Comparison of ENCODE assay signal across 16 cellular contexts in the genomic region with DNA sequence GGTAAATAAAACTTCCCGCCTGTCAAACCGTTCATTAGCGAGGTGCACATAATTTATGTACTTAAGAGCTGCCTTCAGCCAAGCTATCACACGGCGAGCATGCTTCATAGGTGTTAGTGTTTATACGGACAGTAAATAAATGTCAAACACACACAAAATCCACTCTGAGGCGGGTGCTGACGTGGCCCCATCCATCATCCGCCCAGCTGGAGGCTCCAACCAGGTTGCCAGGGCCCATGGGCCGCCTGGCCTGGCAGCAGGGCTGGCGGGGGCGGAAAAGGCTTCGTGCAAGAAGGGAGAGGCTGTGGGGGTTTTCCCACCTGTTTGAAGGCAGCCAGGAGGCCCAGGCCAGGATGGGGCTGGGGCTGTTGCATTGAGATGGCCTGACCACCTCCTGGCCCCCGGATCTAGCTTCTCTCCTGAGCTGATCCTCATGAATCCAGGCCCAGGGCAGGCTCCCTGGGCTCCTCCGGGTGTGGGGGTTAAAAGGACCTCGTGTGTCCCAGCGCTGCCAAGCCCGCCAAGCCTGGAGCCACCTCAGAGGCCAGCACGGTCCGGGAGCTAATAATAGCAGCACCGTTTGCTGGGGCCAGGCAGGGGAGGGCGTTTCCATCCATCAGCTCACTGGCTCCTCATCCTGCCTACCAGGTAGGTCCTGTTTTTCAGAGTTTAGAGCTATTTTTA. TPM values are rescaled to one million over a fixed set of nuclear protein-coding genes. Genes with fewer than 3 reads are reported as not detected.
DNase-seq lines count a peak whose midpoint lies in the region; ATAC-seq and TF ChIP-seq lines count a peak whose summit lies in the region.
"Had no signal": no experiment of that assay in that cellular context is flagged by ENCODE, and none has a peak within 500 bp of the region (broad histone marks: within the 10 kb centered on the region; RNA-seq: fewer than 3 reads in every experiment).

No MANE protein-coding gene starts in this region.

- H3K9me3 ChIP-seq in right cardiac atrium (ENCODE audit: control insufficient read depth, low read length) (no peaks in the 10 kb centered on the region), right lobe of liver (no peaks in the 10 kb centered on the region)

- peak; percentile 68 to 73 for ATAC-seq in right cardiac atrium
- no peak for ATAC-seq in GM18861 (IDR thresholded peaks at IDR 0.05; ENCODE audit: unreplicated experiment)
- no peak for ATAC-seq in right lobe of liver
- ATAC-seq: natural killer cell had no signal

- intact Hi-C loops in right cardiac atrium (cut with DNase I) (no loop called here), right lobe of liver (cut with DNase I) (no loop called here)

- CTCF ChIA-PET in HEK293T (lab: Yijun Ruan, JAX), result interaction anchor here (0.5 to 1.3 kb wide), 3 partner anchors 31 to 230 kb away, joined by 3 read pairs; no protein-coding TSS in a partner anchor

- no peak for TF ChIP-seq CTCF in right lobe of liver (IDR thresholded peaks at IDR 0.05)

- H3K4me1 ChIP-seq in right cardiac atrium (ENCODE audit: control insufficient read depth, insufficient read depth, low read length), result no peaks in the 10 kb centered on the region
- no peaks in the 10 kb centered on the region for H3K4me1 ChIP-seq in right lobe of liver

- H3K36me3 ChIP-seq in right lobe of liver, result no peaks in the 10 kb centered on the region

- no peak overlapping the region for H3K27ac ChIP-seq in right cardiac atrium (ENCODE audit: low read length)
- no peak overlapping the region for H3K27ac ChIP-seq in right lobe of liver

- no peak for TF ChIP-seq POLR2A in right lobe of liver (IDR thresholded peaks at IDR 0.05)

- DNase-seq in A172 (ENCODE audit: low spot score), result peak; percentile 21
- no peak for DNase-seq in HEK293T (ENCODE audit: extremely low spot score)
- DNase-seq in RPMI8226, result peak; percentile 74
- peak; percentile 29 to 78 (median 66) for DNase-seq in right cardiac atrium
- DNase-seq in right lobe of liver, result no peak
- DNase-seq in NCI-H2196 (lab: John Stamatoyannopoulos, UW; ENCODE audit: unreplicated experiment), result no peak
- no peak for DNase-seq in ureter (ENCODE audit: low spot score)
- DNase-seq: activated naive CD4-positive, alpha-beta T cell treated with anti-CD3 and anti-CD28 coated beads, Interleukin-2, amount 50 U/mL, for 16 hours; activated T-cell treated with anti-CD3 and anti-CD28 coated beads for 4 hours; mammary epithelial cell; natural killer cell; stimulated activated CD4-positive, alpha-beta T cell treated with anti-CD3 and anti-CD28 coated beads, Interleukin-1b, Interleukin-23, amount 100 ng/mL, for 48 hours had no signal

- POLR2A ChIA-PET in HEK293T (lab: Yijun Ruan, JAX), result no interaction called here

- no peak overlapping the region for H3K4me3 ChIP-seq in right cardiac atrium (ENCODE audit: low read length)
- H3K4me3 ChIP-seq in right lobe of liver, result no peak overlapping the region

- WGBS in right cardiac atrium, result 56% methylated on average over 22 of the region's 22 CpGs
- 78% methylated on average over 5 of the region's 22 CpGs for WGBS in right lobe of liver (ENCODE audit: insufficient coverage, low coverage, low lambda C conversion rate, missing lambda C conversion rate)

- no peaks in the 10 kb centered on the region for H3K27me3 ChIP-seq in right cardiac atrium (ENCODE audit: control insufficient read depth, insufficient read depth)
- no peaks in the 10 kb centered on the region for H3K27me3 ChIP-seq in right lobe of liver

TF ChIP-seq in HEK293T, 16 proteins besides CTCF, POLR2A, EP300 and RAD21:
- TF ChIP-seq L3MBTL2 (conservative IDR thresholded peaks at IDR 0.05), result peak; percentile 51; the same call in 1 of the 2 replicates
- no peak for TF ChIP-seq FOXM1 (IDR thresholded peaks at IDR 0.05; ENCODE audit: borderline replicate concordance)
- no peak for TF ChIP-seq HDGF (IDR thresholded peaks at IDR 0.05; ENCODE audit: borderline replicate concordance)
- no peak for TF ChIP-seq LEF1 (IDR thresholded peaks at IDR 0.05; ENCODE audit: borderline replicate concordance)
- TF ChIP-seq PKNOX1 (IDR thresholded peaks at IDR 0.05), result peak; percentile 83
- TF ChIP-seq CTBP1 (IDR thresholded peaks at IDR 0.05; ENCODE audit: borderline replicate concordance), result no peak
- no peak for TF ChIP-seq SUZ12 (IDR thresholded peaks at IDR 0.05)

RNA-seq across cellular contexts. Expression of gene BARX1, which starts 43.1 kb away (rescaled TPM):
- not detected in 2 replicates for total RNA-seq in A172 (2014; rRNA removed; shearing (Covaris generic))
- total RNA-seq in right cardiac atrium (not detected), right lobe of liver (not detected), ureter (not detected)
- not detected for polyA plus RNA-seq in right cardiac atrium
- total RNA-seq: mammary epithelial cell, natural killer cell, renal cortical epithelial cell, temporal lobe had no signal
- polyA plus RNA-seq: AG04450 had no signal

Comparison
In these comparisons a context has a peak if more than half of its experiments do, and no peak if none do; other contexts are left out.
1. DNase-seq: peak in A172 (single experiment), RPMI8226 (single experiment) and right cardiac atrium (3 of 3); none in HEK293T (single experiment), right lobe of liver (0 of 3), NCI-H2196 (single experiment) and ureter (single experiment).
2. ATAC-seq: peak in right cardiac atrium (2 of 2); none in GM18861 (single experiment) and right lobe of liver (0 of 4).